In genomic region chr9:97363661-97364299, GRCh38 we compare ENCODE assay signal across 30 cellular contexts. TPM values are rescaled to one million over a fixed set of nuclear protein-coding genes. Genes with fewer than 3 reads are reported as not detected.
DNase-seq lines count a peak whose midpoint lies in the region; ATAC-seq and TF ChIP-seq lines count a peak whose summit lies in the region.
"Had no signal": no experiment of that assay in that cellular context is flagged by ENCODE, and none has a peak within 500 bp of the region (broad histone marks: within the 10 kb centered on the region; RNA-seq: fewer than 3 reads in every experiment).

No MANE protein-coding gene starts in this region.

- H3K4me1 ChIP-seq in endodermal cell (ENCODE audit: control insufficient read depth, insufficient read depth, low read length), result no peaks in the 10 kb centered on the region
- H3K4me1 ChIP-seq: foreskin keratinocyte, heart left ventricle had no signal

- no peak overlapping the region for H3K4me3 Mint-ChIP-seq in endodermal cell
- H3K4me3 Mint-ChIP-seq: activated CD4-positive, alpha-beta memory T cell treated with anti-CD3 and anti-CD28 coated beads, Interleukin-2, amount 10 ng/mL, durations not matched to agents 7 days and 5 days; activated naive CD4-positive, alpha-beta T cell treated with anti-CD3 and anti-CD28 coated beads, Interleukin-2, amount 50 U/mL, for 24 hours; effector memory CD8-positive, alpha-beta T cell; T-helper 1 cell treated with Interleukin-12 subunit alpha and Interleukin-12 subunit beta and Interleukin-4 antibody, amounts not matched to agents 30 μg/mL and 1 μg/mL, for 36 hours had no signal

- H3K27me3 Mint-ChIP-seq in endodermal cell (ENCODE audit: insufficient read depth), result no peaks in the 10 kb centered on the region
- H3K27me3 Mint-ChIP-seq: activated CD4-positive, alpha-beta memory T cell treated with anti-CD3 and anti-CD28 coated beads, Interleukin-2, amount 10 ng/mL, durations not matched to agents 7 days and 5 days; activated naive CD4-positive, alpha-beta T cell treated with anti-CD3 and anti-CD28 coated beads, Interleukin-2, amount 50 U/mL, for 24 hours; effector memory CD8-positive, alpha-beta T cell had no signal

- DNase-seq in cardiac septum (ENCODE audit: low spot score), result peak; percentile 41
- DNase-seq in left cardiac atrium, result no peak
- DNase-seq in NCI-H526 treated with DMSO at 0.1 percent for 48 hours (lab: John Stamatoyannopoulos, UW), result peak; percentile 53
- DNase-seq in endodermal cell, result peak; percentile 37
- no peak for DNase-seq in NCI-H187 (lab: John Stamatoyannopoulos, UW)
- no peak for DNase-seq in pons (ENCODE audit: low spot score)
- no peak for DNase-seq in SW480 (ENCODE audit: low spot score)
- DNase-seq in middle frontal gyrus (ENCODE audit: extremely low spot score, low spot score), result no peak
- DNase-seq: activated CD4-positive, alpha-beta memory T cell treated with anti-CD3 and anti-CD28 coated beads, Interleukin-2, amount 10 ng/mL, durations not matched to agents 7 days and 5 days; activated CD4-positive, alpha-beta T cell treated with anti-CD3 and anti-CD28 coated beads for 1 hour; activated CD8-positive, alpha-beta memory T cell treated with anti-CD3 and anti-CD28 coated beads, Interleukin-2, amount 50 U/mL, for 48 hours; amygdala; Calu3; DND-41; effector memory CD8-positive, alpha-beta T cell; foreskin keratinocyte; heart left ventricle; Kasumi-1; NCI-H1694; NCI-H2171; NCI-H524; posterior cingulate gyrus; stimulated activated CD4-positive, alpha-beta T cell treated with anti-CD3 and anti-CD28 coated beads, Interleukin-12 subunit alpha, Interleukin-12 subunit beta, amount 100 ng/mL, for 4 hours; stimulated activated CD4-positive, alpha-beta T cell treated with anti-CD3 and anti-CD28 coated beads, Interleukin-4, amount 100 ng/mL, for 1 hour had no signal

- no peak for ATAC-seq in left cardiac atrium
- ATAC-seq: effector memory CD8-positive, alpha-beta T cell; esophagus mucosa; foreskin keratinocyte; heart left ventricle; sciatic nerve had no signal

- intact Hi-C loops in cardiac septum (cut with DNase I) (no loop called here), left cardiac atrium (cut with DNase I) (no loop called here)

- H3K27ac ChIP-seq in endodermal cell (ENCODE audit: low read depth, low read length), result no peak overlapping the region
- H3K27ac ChIP-seq: 22Rv1, foreskin keratinocyte, heart left ventricle had no signal

- H3K9ac ChIP-seq in endodermal cell (ENCODE audit: extremely low read depth, low read length, poor library complexity, severe bottlenecking), result no peak overlapping the region

- no peaks in the 10 kb centered on the region for H3K36me3 Mint-ChIP-seq in endodermal cell (ENCODE audit: low read depth)

- no peaks in the 10 kb centered on the region for H3K36me3 ChIP-seq in endodermal cell (ENCODE audit: control insufficient read depth, insufficient read depth, low read length)

- no peak overlapping the region for H3K27ac Mint-ChIP-seq in endodermal cell
- H3K27ac Mint-ChIP-seq: activated naive CD4-positive, alpha-beta T cell treated with anti-CD3 and anti-CD28 coated beads, Interleukin-2, amount 50 U/mL, for 24 hours; effector memory CD8-positive, alpha-beta T cell; T-helper 1 cell treated with Interleukin-12 subunit alpha and Interleukin-12 subunit beta and Interleukin-4 antibody, amounts not matched to agents 30 μg/mL and 1 μg/mL, for 36 hours had no signal

- H3K9me3 Mint-ChIP-seq in endodermal cell, result peaks cover 7% of the 10 kb centered on the region
- H3K9me3 Mint-ChIP-seq: activated CD4-positive, alpha-beta memory T cell treated with anti-CD3 and anti-CD28 coated beads, Interleukin-2, amount 10 ng/mL, durations not matched to agents 7 days and 5 days had no signal

- WGBS in endodermal cell (ENCODE audit: insufficient coverage in 1 of 2, insufficient read length in 1 of 2), 2 experiments, result 89 to 92% methylated on average over 5 to 11 of the region's 11 CpGs

- H3K9me3 ChIP-seq in endodermal cell (ENCODE audit: control insufficient read depth, low read length), result peaks cover 8% of the 10 kb centered on the region

- peak; percentile 22 for TF ChIP-seq CTCF in endodermal cell (conservative IDR thresholded peaks at IDR 0.05)

- H3K4me3 ChIP-seq in endodermal cell (ENCODE audit: low read length), result no peak overlapping the region
- H3K4me3 ChIP-seq: heart left ventricle had no signal

- H3K4me1 Mint-ChIP-seq in endodermal cell, result peaks cover 2% of the 10 kb centered on the region
- H3K4me1 Mint-ChIP-seq: activated naive CD4-positive, alpha-beta T cell treated with anti-CD3 and anti-CD28 coated beads, Interleukin-2, amount 50 U/mL, for 24 hours had no signal

- H3K27me3 ChIP-seq in endodermal cell (ENCODE audit: control insufficient read depth, insufficient read depth, low read length, poor library complexity, severe bottlenecking), result no peaks in the 10 kb centered on the region
- H3K27me3 ChIP-seq: foreskin keratinocyte, heart left ventricle had no signal

RNA-seq across cellular contexts. Expression of gene TDRD7, which starts 48.1 kb away (rescaled TPM):
- 8.8 TPM for total RNA-seq in cardiac septum
- 10 to 100 TPM in 1 of 2 donors, 1 to 10 TPM in 1; 8.6 to 10.0 TPM for total RNA-seq in left cardiac atrium
- 10 to 100 TPM; 25.9 to 31.9 TPM for total RNA-seq in endodermal cell
- 6.3 TPM for polyA plus RNA-seq in endodermal cell (2013, experiment 1 of 2)
- 7.5 TPM for polyA plus RNA-seq in endodermal cell (2013, experiment 2 of 2)

RNA-seq across cellular contexts. Expression of gene CCDC180, which starts 56.3 kb away (rescaled TPM):
- total RNA-seq in cardiac septum (2.2 TPM), left cardiac atrium (1 to 10 TPM; 1.6 to 1.9 TPM), endodermal cell (10 to 100 TPM in 1 of 2 donors, 1 to 10 TPM in 1; 4.9 to 10.9 TPM)
- 5.2 TPM for polyA plus RNA-seq in endodermal cell (2013, experiment 1 of 2)
- polyA plus RNA-seq in endodermal cell (2013, experiment 2 of 2), result 4.8 TPM
- total RNA-seq: myocyte had no signal

Comparison
In these comparisons a context has a peak if more than half of its experiments do, and no peak if none do; other contexts are left out.
1. DNase-seq: peak in cardiac septum (single experiment), NCI-H526 treated with DMSO at 0.1 percent for 48 hours (single experiment) and endodermal cell (single experiment); none in left cardiac atrium (single experiment), NCI-H187 (0 of 2), pons (single experiment), SW480 (single experiment) and middle frontal gyrus (single experiment).